Comparison of ENCODE assay signal across 35 cellular contexts in genomic region chr9:28662675-28663074, GRCh38.
"Had no signal": no experiment of that assay in that cellular context is flagged by ENCODE, and none has a peak within 500 bp of the region (broad histone marks: within the 10 kb centered on the region; RNA-seq: fewer than 3 reads in every experiment).

No MANE protein-coding gene starts in this region.

- H3K9me3 ChIP-seq: adrenal gland, ascending aorta, body of pancreas, breast epithelium had no signal

- DNase-seq: activated effector memory CD4-positive, alpha-beta T cell treated with anti-CD3 and anti-CD28 coated beads, Interleukin-2, amount 50 U/mL, for 16 hours; activated effector memory CD4-positive, alpha-beta T cell treated with Interleukin-2 at 50 U/mL for 16 hours; activated gamma-delta T cell; activated gamma-delta T cell treated with Interleukin-2 at 50 U/mL for 16 hours; activated naive CD4-positive, alpha-beta T cell; activated naive CD4-positive, alpha-beta T cell treated with anti-CD3 and anti-CD28 coated beads for 36 hours; activated naive CD4-positive, alpha-beta T cell treated with anti-CD3 and anti-CD28 coated beads, Interleukin-2, amount 10 ng/mL, durations not matched to agents 7 days and 5 days; activated naive CD4-positive, alpha-beta T cell treated with anti-CD3 and anti-CD28 coated beads, Interleukin-2, amount 50 U/mL, for 16 hours; activated naive CD4-positive, alpha-beta T cell treated with Interleukin-2 at 50 U/mL for 16 hours; activated naive CD8-positive, alpha-beta T cell treated with anti-CD3 and anti-CD28 coated beads for 36 hours; activated naive CD8-positive, alpha-beta T cell treated with anti-CD3 and anti-CD28 coated beads, Interleukin-2, amount 10 ng/mL, durations not matched to agents 7 days and 5 days; activated naive CD8-positive, alpha-beta T cell treated with anti-CD3 and anti-CD28 coated beads, Interleukin-2, amount 50 U/mL, for 24 hours; activated T-cell treated with anti-CD3 and anti-CD28 coated beads for 4 hours; activated T-cell treated with anti-CD3 and anti-CD28 coated beads, Interleukin-2, amount 50 U/mL, for 1 hour; activated T-cell treated with anti-CD3 and anti-CD28 coated beads, Interleukin-2, amount 50 U/mL, for 24 hours; activated T-cell treated with anti-CD3 and anti-CD28 coated beads, Interleukin-2, amount 50 U/mL, for 4 hours; activated T-cell treated with anti-CD3 and anti-CD28 coated beads, Interleukin-2, amount 50 U/mL, for 48 hours; activated T-cell treated with anti-CD3 and anti-CD28 coated beads, Interleukin-2, amount 50 U/mL, for 72 hours; adrenal gland; amniotic stem cell; amygdala; anterior cingulate cortex; aorta; body of pancreas; brain microvascular endothelial cell; caudate nucleus; central memory CD4-positive, alpha-beta T cell; cerebellar nuclear complex had no signal

- H3K36me3 ChIP-seq: adrenal gland, ascending aorta, brain microvascular endothelial cell, breast epithelium, cardiac muscle cell had no signal

- H3K4me3 ChIP-seq: adrenal gland, ascending aorta, body of pancreas, breast epithelium, cardiac muscle cell had no signal

- ATAC-seq: activated naive CD4-positive, alpha-beta T cell treated with anti-CD3 and anti-CD28 coated beads, Interleukin-2, amount 50 U/mL, for 72 hours; activated naive CD8-positive, alpha-beta T cell treated with anti-CD3 and anti-CD28 coated beads, Interleukin-2, amount 50 U/mL, for 24 hours; activated T-cell treated with anti-CD3 and anti-CD28 coated beads, Interleukin-2, amount 50 U/mL, for 4 hours; activated T-cell treated with anti-CD3 and anti-CD28 coated beads, Interleukin-2, amount 50 U/mL, for 72 hours; activated T-helper 17 cell treated with anti-CD3 and anti-CD28 coated beads, Interleukin-2, amount 50 U/mL, for 72 hours; body of pancreas had no signal

- H3K27me3 ChIP-seq: adrenal gland, ascending aorta, body of pancreas, brain microvascular endothelial cell, breast epithelium, cardiac muscle cell had no signal

- FAIRE-seq: astrocyte, bronchial epithelial cell had no signal

- H3K4me1 ChIP-seq: adrenal gland, ascending aorta, body of pancreas, breast epithelium had no signal

- H3K27ac ChIP-seq: adrenal gland, ascending aorta, body of pancreas, brain microvascular endothelial cell, breast epithelium, cardiac muscle cell had no signal
